7 cellular contexts compared by ENCODE assay signal in the genomic region with DNA sequence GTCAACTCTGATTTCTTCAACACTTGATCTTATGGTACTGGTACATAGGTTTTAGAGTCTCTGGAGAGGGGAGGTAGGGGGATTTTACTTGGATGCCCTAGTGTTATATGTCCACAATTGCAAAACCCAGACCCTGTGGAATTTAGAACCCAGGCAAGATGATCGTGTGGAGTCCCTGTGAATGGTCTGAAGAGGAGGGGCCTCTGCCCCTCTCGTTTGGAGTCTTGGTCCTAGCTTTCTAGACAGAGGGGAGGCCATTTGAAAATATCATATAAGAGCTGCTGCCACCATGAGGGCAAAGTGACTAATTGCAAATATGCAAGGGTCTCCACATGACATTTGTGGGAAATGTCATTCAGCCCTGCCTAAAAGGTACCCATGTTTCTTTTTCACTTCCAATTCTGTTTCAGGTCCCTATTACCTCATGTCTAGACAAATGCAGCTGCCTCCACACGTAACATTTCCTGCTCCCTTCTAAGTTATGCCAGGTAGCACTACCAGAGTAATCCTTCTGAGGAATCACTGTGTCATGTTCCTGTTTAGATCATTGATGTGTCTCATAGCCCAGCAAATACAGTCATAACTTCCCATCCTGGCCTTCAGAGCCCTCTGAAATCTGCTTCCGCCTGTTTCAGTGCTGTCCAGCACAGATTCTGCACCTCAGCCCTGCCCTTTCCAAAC.
A peak's percentile ranks its signal among the peaks of the same experiment; 100 is the strongest.
DNase-seq lines count a peak whose midpoint lies in the region; ATAC-seq and TF ChIP-seq lines count a peak whose summit lies in the region.

No MANE protein-coding gene starts in this region.

- H3F3A ChIP-seq in PC-9 (ENCODE audit: insufficient read depth, low read depth): peaks cover 14% of the 10 kb centered on the region

- no peak overlapping the region for H2AFZ ChIP-seq in PC-9

- H3K9me2 ChIP-seq in PC-9 (ENCODE audit: insufficient read depth): no peaks in the 10 kb centered on the region

- intact Hi-C loops in PC-9 (cut with micrococcal nuclease; ENCODE audit: unreplicated experiment) (loop anchor here (1.0 to 5.0 kb wide), 2 partner anchors 86 to 171 kb away; no protein-coding TSS in a partner anchor), left ventricle myocardium inferior (cut with micrococcal nuclease) (loop anchor here (5.0 to 10.0 kb wide), 2 partner anchors 89 to 171 kb away; no protein-coding TSS in a partner anchor), gastrocnemius medialis (cut with DNase I; ENCODE audit: low total_unique reads) (loop anchor here (1.0 to 5.0 kb wide), 3 partner anchors 36 to 171 kb away; no protein-coding TSS in a partner anchor)

- no peaks in the 10 kb centered on the region for H3K27me3 ChIP-seq in PC-9 (ENCODE audit: insufficient read depth, low read depth)
- no peaks in the 10 kb centered on the region for H3K27me3 ChIP-seq in left ventricle myocardium inferior (ENCODE audit: low read depth)
- no peaks in the 10 kb centered on the region for H3K27me3 ChIP-seq in gastrocnemius medialis

- H3K4me3 Mint-ChIP-seq in activated naive CD8-positive, alpha-beta T cell treated with anti-CD3 and anti-CD28 coated beads for 36 hours: no peak overlapping the region

- ATAC-seq in GM21529 (IDR thresholded peaks at IDR 0.05; ENCODE audit: unreplicated experiment) (peak; percentile 80), gastrocnemius medialis (peak; percentile 73 to 74)

- H3K36me3 ChIP-seq in PC-9 (ENCODE audit: low read depth) (0 out of 2 replicates have a peak, but pooled peaks cover 3% of the 10 kb centered on the region), left ventricle myocardium inferior (peaks cover 37% of the 10 kb centered on the region), gastrocnemius medialis (peaks cover 0 to 23% of the 10 kb centered on the region in 2 donors)

- peak; percentile 56 for TF ChIP-seq CTCF in GM10248 (IDR thresholded peaks at IDR 0.05; ENCODE audit: control extremely low read depth, extremely low read depth, low read depth, missing control alignments)
- peak; percentile 50 for TF ChIP-seq CTCF in PC-9 (conservative IDR thresholded peaks at IDR 0.05)
- TF ChIP-seq CTCF in left ventricle myocardium inferior (IDR thresholded peaks at IDR 0.05; ENCODE audit: borderline replicate concordance): peak; percentile 74
- TF ChIP-seq CTCF in gastrocnemius medialis (IDR thresholded peaks at IDR 0.05 in 4 of 5, conservative IDR thresholded peaks at IDR 0.05 in 1 of 5): peak; percentile 43 to 60 (median 58)

- BruUV-seq in PC-9 (replicated peaks; lab: Mats Ljungman, UMichigan): no TSS peak

- no peaks in the 10 kb centered on the region for H3K27me3 Mint-ChIP-seq in activated naive CD8-positive, alpha-beta T cell treated with anti-CD3 and anti-CD28 coated beads for 36 hours

- no peaks in the 10 kb centered on the region for H4K20me1 ChIP-seq in PC-9 (ENCODE audit: insufficient read depth)

- H3K4me3 ChIP-seq in PC-9 (no peak overlapping the region), left ventricle myocardium inferior (no peak overlapping the region), gastrocnemius medialis (no peak overlapping the region)

- H3K4me1 ChIP-seq in PC-9 (replicated peaks; ENCODE audit: insufficient read depth): peaks cover 27% of the 10 kb centered on the region
- H3K4me1 ChIP-seq in left ventricle myocardium inferior: peaks cover 63% of the 10 kb centered on the region
- peaks cover 33 to 39% of the 10 kb centered on the region in 2 donors for H3K4me1 ChIP-seq in gastrocnemius medialis

- H3K9me3 ChIP-seq in PC-9 (ENCODE audit: insufficient read depth, low read depth) (no peaks in the 10 kb centered on the region), left ventricle myocardium inferior (replicated peaks) (no peaks in the 10 kb centered on the region), gastrocnemius medialis (no peaks in the 10 kb centered on the region)

- TF ChIP-seq POLR2A in gastrocnemius medialis (IDR thresholded peaks at IDR 0.05): no peak

- peaks cover 28% of the 10 kb centered on the region for H3K4me1 Mint-ChIP-seq in activated naive CD8-positive, alpha-beta T cell treated with anti-CD3 and anti-CD28 coated beads for 36 hours

- peak overlapping the region; percentile 7 for H3K27ac Mint-ChIP-seq in activated naive CD8-positive, alpha-beta T cell treated with anti-CD3 and anti-CD28 coated beads for 36 hours

- in situ Hi-C loops in gastrocnemius medialis (cut with MboI; ENCODE audit: low sequenced_read_pairs in 4 of 4): loop anchor here (5.0 to 10.0 kb wide), 5 partner anchors 86 to 171 kb away; no protein-coding TSS in a partner anchor

- POLR2A ChIA-PET in GM10248 (lab: Yijun Ruan, JAX) (no interaction called here), PC-9 (lab: Charles Lee; ENCODE audit: unreplicated experiment) (interaction anchor here (0.6 kb wide), 1 partner anchor 166 kb away, joined by 4 read pairs; no protein-coding TSS in a partner anchor)

- H3K36me3 Mint-ChIP-seq in activated naive CD8-positive, alpha-beta T cell treated with anti-CD3 and anti-CD28 coated beads for 36 hours: peaks cover 2% of the 10 kb centered on the region

- CTCF ChIA-PET in GM10248 (lab: Yijun Ruan, JAX) (interaction anchor here (0.7 to 6.5 kb wide), 40 partner anchors 9 to 598 kb away, joined by 3 to 148 read pairs (median 5); a partner anchor contains a TSS), PC-9 (lab: Charles Lee) (interaction anchor here (0.5 to 1.9 kb wide), 3 partner anchors 22 to 171 kb away, joined by 3 to 9 read pairs (median 5); no protein-coding TSS in a partner anchor)

- 0 out of 2 replicates have a peak, but pooled peaks cover 3% of the 10 kb centered on the region for H3K79me2 ChIP-seq in PC-9 (ENCODE audit: low read depth)

- H3K9me3 Mint-ChIP-seq in activated naive CD8-positive, alpha-beta T cell treated with anti-CD3 and anti-CD28 coated beads for 36 hours: no peaks in the 10 kb centered on the region

- H3K4me2 ChIP-seq in PC-9: peak overlapping the region; percentile 57; the same call in 1 of the 2 replicates

- H3K27ac ChIP-seq in PC-9 (peak overlapping the region; percentile 82), left ventricle myocardium inferior (replicated peaks) (peak overlapping the region; percentile 55), gastrocnemius medialis (peak overlapping the region; percentile 72 to 80 (median 78))

- DNase-seq in GM10248 (ENCODE audit: extremely low spot score) (peak; percentile 73), HT1080 (ENCODE audit: low read depth) (peak; percentile 77), PC-9 (no peak), left ventricle myocardium inferior (no peak), gastrocnemius medialis (no peak)
- DNase-seq in activated naive CD8-positive, alpha-beta T cell treated with anti-CD3 and anti-CD28 coated beads for 36 hours: peak; percentile 17

Comparison
In these comparisons a context has a peak if more than half of its experiments do, and no peak if none do; other contexts are left out.
1. DNase-seq: peak in GM10248 (single experiment), HT1080 (single experiment) and activated naive CD8-positive, alpha-beta T cell treated with anti-CD3 and anti-CD28 coated beads for 36 hours (single experiment); none in PC-9 (0 of 2), left ventricle myocardium inferior (single experiment) and gastrocnemius medialis (0 of 2).
2. Peak in every context shown above with its lines, with median percentiles within 50 percentile points of each other: CTCF ChIP-seq and H3K27ac ChIP-seq.